8 cellular contexts compared by ENCODE assay signal in the genomic region with DNA sequence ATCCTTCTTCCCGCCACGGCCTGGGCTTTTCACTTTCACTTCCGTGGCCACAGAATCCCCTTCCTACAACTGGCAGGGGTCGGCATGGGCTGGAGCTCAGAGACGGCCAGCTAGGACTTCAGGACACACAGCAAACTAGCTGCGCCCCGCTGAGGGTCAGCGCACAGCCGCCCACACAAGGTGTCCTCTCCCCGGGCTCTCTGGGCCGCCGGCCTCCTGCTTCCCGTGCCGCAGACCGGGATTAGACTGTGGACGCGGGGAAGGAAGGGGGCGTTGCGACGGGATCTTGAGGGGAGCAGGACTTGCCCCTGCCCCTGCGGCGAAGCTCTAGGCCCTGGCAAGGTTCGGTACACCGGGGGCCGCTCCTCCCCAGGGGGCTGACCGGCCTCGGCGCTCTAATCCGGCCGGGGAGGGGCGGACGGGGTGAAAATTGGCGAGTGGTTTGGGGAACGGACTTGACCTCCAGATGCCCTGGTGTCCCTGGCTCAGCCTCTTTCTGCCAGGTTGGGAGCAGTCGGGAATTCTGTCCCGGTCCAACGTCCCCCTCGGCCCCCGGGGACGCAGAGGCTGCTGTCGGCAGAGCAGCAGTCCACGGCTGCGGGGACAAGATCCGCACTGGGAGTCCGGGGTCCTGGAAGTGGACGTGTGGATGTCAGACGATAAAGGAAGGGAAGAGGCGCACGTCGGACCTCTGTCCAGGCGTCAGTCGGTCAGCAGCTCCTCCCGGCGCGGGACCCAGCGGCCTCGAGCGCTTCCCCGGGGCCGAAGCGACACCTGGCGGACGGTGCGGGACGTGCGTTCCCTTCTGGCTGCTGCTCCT. TPM values are rescaled to one million over a fixed set of nuclear protein-coding genes. Genes with fewer than 3 reads are reported as not detected.
DNase-seq lines count a peak whose midpoint lies in the region; ATAC-seq and TF ChIP-seq lines count a peak whose summit lies in the region.

No MANE protein-coding gene starts in this region.

- peaks cover 87% of the 10 kb centered on the region for H3K27me3 Mint-ChIP-seq in endodermal cell (ENCODE audit: insufficient read depth)
- peaks cover 81% of the 10 kb centered on the region for H3K27me3 Mint-ChIP-seq in mesothelial cell of epicardium (ENCODE audit: low read depth)

- DNase-seq in DND-41 (peak; percentile 36), NCI-H774 (lab: John Stamatoyannopoulos, UW) (peak; percentile 45), endodermal cell (peak; percentile 97), mesothelial cell of epicardium (ENCODE audit: low spot score in 2 of 2, unreplicated experiment in 2 of 2) (peak; percentile 76 to 94)
- peak; percentile 40 for DNase-seq in activated CD8-positive, alpha-beta memory T cell treated with anti-CD3 and anti-CD28 coated beads, Interleukin-2, amount 50 U/mL, for 24 hours (ENCODE audit: extremely low read depth)
- DNase-seq in stimulated activated CD8-positive, alpha-beta memory T cell treated with anti-CD3 and anti-CD28 coated beads, Interleukin-15, amount 100 ng/mL, for 1 hour (ENCODE audit: low read depth), result peak; percentile 68

- H3K36me3 ChIP-seq in DND-41 (ENCODE audit: insufficient read depth, low read length) (no peaks in the 10 kb centered on the region), endodermal cell (ENCODE audit: control insufficient read depth, insufficient read depth, low read length) (no peaks in the 10 kb centered on the region)

- WGBS in endodermal cell (ENCODE audit: insufficient coverage in 1 of 2, insufficient read length in 1 of 2), 2 experiments, result 4 to 8% methylated on average over 20 to 66 of the region's 66 CpGs

- H3K27me3 ChIP-seq in DND-41 (ENCODE audit: insufficient read depth, low read length, poor library complexity) (peaks cover 26% of the 10 kb centered on the region), endodermal cell (ENCODE audit: control insufficient read depth, insufficient read depth, low read length, poor library complexity, severe bottlenecking) (peaks cover 83% of the 10 kb centered on the region)

- H3K9me3 ChIP-seq in DND-41 (ENCODE audit: insufficient read depth, low read length, severe bottlenecking) (no peaks in the 10 kb centered on the region), endodermal cell (ENCODE audit: control insufficient read depth, low read length) (no peaks in the 10 kb centered on the region)

- H3K27ac Mint-ChIP-seq in endodermal cell, result no peak overlapping the region
- H3K27ac Mint-ChIP-seq in mesothelial cell of epicardium, result no peak overlapping the region

- H3K4me3 Mint-ChIP-seq in endodermal cell (peak overlapping the region; percentile 62), mesothelial cell of epicardium (peak overlapping the region; percentile 76)

- no peak overlapping the region for H3K4me2 ChIP-seq in DND-41 (ENCODE audit: insufficient read depth, low read length)

- ATAC-seq in DND-41 (ENCODE audit: insufficient read depth, low read depth), result peak; percentile 64; the same call in 2 of the 3 replicates
- peak; percentile 66 for ATAC-seq in HG02763 (IDR thresholded peaks at IDR 0.05; ENCODE audit: unreplicated experiment)
- no peak for ATAC-seq in GM18867 (IDR thresholded peaks at IDR 0.05; ENCODE audit: unreplicated experiment)

- H3K27ac ChIP-seq in DND-41 (ENCODE audit: low read length) (no peak overlapping the region), endodermal cell (ENCODE audit: low read depth, low read length) (no peak overlapping the region)

- H3K9ac ChIP-seq in DND-41 (ENCODE audit: low read depth, low read length), result no peak overlapping the region
- no peak overlapping the region for H3K9ac ChIP-seq in endodermal cell (ENCODE audit: extremely low read depth, low read length, poor library complexity, severe bottlenecking)

- H3K4me1 Mint-ChIP-seq in endodermal cell (peaks cover 20% of the 10 kb centered on the region), mesothelial cell of epicardium (peaks cover 29% of the 10 kb centered on the region)

- H3K4me3 ChIP-seq in DND-41 (ENCODE audit: low read depth in 1 of 2, low read length in 2 of 2) (no peak overlapping the region), endodermal cell (ENCODE audit: low read length) (peak overlapping the region; percentile 64)

- H4K20me1 ChIP-seq in DND-41 (ENCODE audit: insufficient read depth, low read length), result no peaks in the 10 kb centered on the region

- H2AFZ ChIP-seq in DND-41 (ENCODE audit: low read depth, low read length), result no peak overlapping the region

- H3K36me3 Mint-ChIP-seq in endodermal cell (ENCODE audit: low read depth) (no peaks in the 10 kb centered on the region), mesothelial cell of epicardium (no peaks in the 10 kb centered on the region)

- no peaks in the 10 kb centered on the region for H3K79me2 ChIP-seq in DND-41 (ENCODE audit: insufficient read depth, low read length)

- H3K4me1 ChIP-seq in DND-41 (ENCODE audit: insufficient read depth, low read length) (no peaks in the 10 kb centered on the region), endodermal cell (ENCODE audit: control insufficient read depth, insufficient read depth, low read length) (peaks cover 7% of the 10 kb centered on the region)

- TF ChIP-seq CTCF in DND-41 (IDR thresholded peaks at IDR 0.05; ENCODE audit: borderline replicate concordance, extremely low read depth, low read length, poor library complexity, severe bottlenecking), result peak; percentile 45
- TF ChIP-seq CTCF in endodermal cell (conservative IDR thresholded peaks at IDR 0.05), result peak; percentile 97
- peak; percentile 94 for TF ChIP-seq CTCF in mesothelial cell of epicardium (IDR thresholded peaks at IDR 0.05; ENCODE audit: unreplicated experiment)

- H3K9me3 Mint-ChIP-seq in endodermal cell, result no peaks in the 10 kb centered on the region
- no peaks in the 10 kb centered on the region for H3K9me3 Mint-ChIP-seq in mesothelial cell of epicardium

RNA-seq across cellular contexts. Expression of a gene that starts 1.8 kb away (rescaled TPM):
- total RNA-seq in endodermal cell (1 to 10 TPM in 1 of 2 donors, under 1 TPM in 1; 0.53 to 1.6 TPM), mesothelial cell of epicardium (25.9 to 28.9 TPM (median 27.0 TPM) in 3 replicates)
- 187 TPM for polyA plus RNA-seq in endodermal cell (2013, experiment 1 of 2)
- polyA plus RNA-seq in endodermal cell (2013, experiment 2 of 2), result 167 TPM

RNA-seq across cellular contexts. Expression of a gene that starts 20.6 kb away (rescaled TPM):
- total RNA-seq in endodermal cell (10 to 100 TPM; 19.3 to 22.4 TPM), mesothelial cell of epicardium (20.2 to 24.6 TPM (median 24.5 TPM) in 3 replicates)
- polyA plus RNA-seq in endodermal cell (2013, experiment 1 of 2), result 30.1 TPM
- polyA plus RNA-seq in endodermal cell (2013, experiment 2 of 2), result 22.1 TPM

RNA-seq across cellular contexts. Expression of a gene that starts 29.0 kb away (rescaled TPM):
- total RNA-seq in endodermal cell, result 10 to 100 TPM; 51.9 to 53.6 TPM
- polyA plus RNA-seq in endodermal cell (2013, experiment 1 of 2), result 117 TPM
- polyA plus RNA-seq in endodermal cell (2013, experiment 2 of 2), result 113 TPM
- 76.7 to 80.1 TPM (median 77.1 TPM) in 3 replicates for total RNA-seq in mesothelial cell of epicardium

RNA-seq across cellular contexts. Expression of a gene that starts 37.6 kb away (rescaled TPM):
- total RNA-seq in endodermal cell (under 1 TPM; 0.31 to 0.80 TPM), mesothelial cell of epicardium (0.42 to 0.80 TPM in 2 of 3 replicates, not detected in the other)
- polyA plus RNA-seq in endodermal cell (2013, experiment 1 of 2), result 0.14 TPM
- polyA plus RNA-seq in endodermal cell (2013, experiment 2 of 2), result 0.83 TPM

RNA-seq across cellular contexts. Expression of a gene that starts 46.3 kb away (rescaled TPM):
- total RNA-seq in endodermal cell, result 10 to 100 TPM; 49.1 to 49.4 TPM
- 84.6 TPM for polyA plus RNA-seq in endodermal cell (2013, experiment 1 of 2)
- 74.7 TPM for polyA plus RNA-seq in endodermal cell (2013, experiment 2 of 2)
- total RNA-seq in mesothelial cell of epicardium, result 58.8 to 61.6 TPM (median 59.9 TPM) in 3 replicates

Comparison
In these comparisons a context has a peak if more than half of its experiments do, and no peak if none do; other contexts are left out.
1. DNase-seq: peak in every context shown above with its lines; median percentile 97 in endodermal cell; 85 in mesothelial cell of epicardium; 68 in stimulated activated CD8-positive, alpha-beta memory T cell treated with anti-CD3 and anti-CD28 coated beads, Interleukin-15, amount 100 ng/mL, for 1 hour; 45 in NCI-H774; 40 in activated CD8-positive, alpha-beta memory T cell treated with anti-CD3 and anti-CD28 coated beads, Interleukin-2, amount 50 U/mL, for 24 hours; 36 in DND-41.
2. CTCF ChIP-seq: peak in every context shown above with its lines; median percentile 97 in endodermal cell; 94 in mesothelial cell of epicardium; 45 in DND-41.
3. RNA of a gene that starts 1.8 kb away (total RNA-seq): 25.9 to 28.9 TPM in mesothelial cell of epicardium; 0.53 to 1.6 TPM in endodermal cell; every median in the first group is over 10 times any median in the second.